ENCODE assay signal across 1 cellular context in the genomic region with DNA sequence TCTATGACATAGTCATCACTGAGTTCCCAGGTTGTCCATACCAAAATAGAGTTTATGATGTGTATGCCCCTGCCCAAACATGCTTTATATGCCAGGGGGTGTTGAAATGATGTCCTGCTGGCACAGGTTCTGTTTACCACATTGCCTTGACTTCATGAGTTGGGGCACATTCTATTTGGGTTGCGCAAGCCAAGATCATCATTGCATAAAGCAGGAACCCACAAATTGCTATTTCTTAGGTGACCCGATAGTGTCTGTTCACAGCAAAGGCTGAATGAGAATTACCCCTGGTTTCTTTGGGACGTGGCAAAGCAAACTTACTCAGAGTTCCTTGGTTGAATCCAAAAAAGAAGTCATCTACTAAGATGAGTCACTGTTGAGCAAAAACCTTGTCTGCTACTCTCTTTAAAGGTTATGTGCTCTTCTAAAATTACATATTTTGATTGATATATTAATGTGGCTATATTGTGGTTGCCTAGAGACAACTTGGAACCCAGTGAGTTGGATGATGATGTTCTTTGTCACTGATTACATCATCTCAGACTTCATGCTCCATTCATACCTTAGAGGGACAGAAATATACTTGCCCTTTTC.
A peak's percentile ranks its signal among the peaks of the same experiment; 100 is the strongest.
TF ChIP-seq lines count a peak whose summit lies in the region.

No MANE protein-coding gene starts in this region.

TF ChIP-seq in H1, 55 proteins besides CTCF, POLR2A, EP300 and RAD21 (continued from another document):
- TF ChIP-seq, protein P1, sequence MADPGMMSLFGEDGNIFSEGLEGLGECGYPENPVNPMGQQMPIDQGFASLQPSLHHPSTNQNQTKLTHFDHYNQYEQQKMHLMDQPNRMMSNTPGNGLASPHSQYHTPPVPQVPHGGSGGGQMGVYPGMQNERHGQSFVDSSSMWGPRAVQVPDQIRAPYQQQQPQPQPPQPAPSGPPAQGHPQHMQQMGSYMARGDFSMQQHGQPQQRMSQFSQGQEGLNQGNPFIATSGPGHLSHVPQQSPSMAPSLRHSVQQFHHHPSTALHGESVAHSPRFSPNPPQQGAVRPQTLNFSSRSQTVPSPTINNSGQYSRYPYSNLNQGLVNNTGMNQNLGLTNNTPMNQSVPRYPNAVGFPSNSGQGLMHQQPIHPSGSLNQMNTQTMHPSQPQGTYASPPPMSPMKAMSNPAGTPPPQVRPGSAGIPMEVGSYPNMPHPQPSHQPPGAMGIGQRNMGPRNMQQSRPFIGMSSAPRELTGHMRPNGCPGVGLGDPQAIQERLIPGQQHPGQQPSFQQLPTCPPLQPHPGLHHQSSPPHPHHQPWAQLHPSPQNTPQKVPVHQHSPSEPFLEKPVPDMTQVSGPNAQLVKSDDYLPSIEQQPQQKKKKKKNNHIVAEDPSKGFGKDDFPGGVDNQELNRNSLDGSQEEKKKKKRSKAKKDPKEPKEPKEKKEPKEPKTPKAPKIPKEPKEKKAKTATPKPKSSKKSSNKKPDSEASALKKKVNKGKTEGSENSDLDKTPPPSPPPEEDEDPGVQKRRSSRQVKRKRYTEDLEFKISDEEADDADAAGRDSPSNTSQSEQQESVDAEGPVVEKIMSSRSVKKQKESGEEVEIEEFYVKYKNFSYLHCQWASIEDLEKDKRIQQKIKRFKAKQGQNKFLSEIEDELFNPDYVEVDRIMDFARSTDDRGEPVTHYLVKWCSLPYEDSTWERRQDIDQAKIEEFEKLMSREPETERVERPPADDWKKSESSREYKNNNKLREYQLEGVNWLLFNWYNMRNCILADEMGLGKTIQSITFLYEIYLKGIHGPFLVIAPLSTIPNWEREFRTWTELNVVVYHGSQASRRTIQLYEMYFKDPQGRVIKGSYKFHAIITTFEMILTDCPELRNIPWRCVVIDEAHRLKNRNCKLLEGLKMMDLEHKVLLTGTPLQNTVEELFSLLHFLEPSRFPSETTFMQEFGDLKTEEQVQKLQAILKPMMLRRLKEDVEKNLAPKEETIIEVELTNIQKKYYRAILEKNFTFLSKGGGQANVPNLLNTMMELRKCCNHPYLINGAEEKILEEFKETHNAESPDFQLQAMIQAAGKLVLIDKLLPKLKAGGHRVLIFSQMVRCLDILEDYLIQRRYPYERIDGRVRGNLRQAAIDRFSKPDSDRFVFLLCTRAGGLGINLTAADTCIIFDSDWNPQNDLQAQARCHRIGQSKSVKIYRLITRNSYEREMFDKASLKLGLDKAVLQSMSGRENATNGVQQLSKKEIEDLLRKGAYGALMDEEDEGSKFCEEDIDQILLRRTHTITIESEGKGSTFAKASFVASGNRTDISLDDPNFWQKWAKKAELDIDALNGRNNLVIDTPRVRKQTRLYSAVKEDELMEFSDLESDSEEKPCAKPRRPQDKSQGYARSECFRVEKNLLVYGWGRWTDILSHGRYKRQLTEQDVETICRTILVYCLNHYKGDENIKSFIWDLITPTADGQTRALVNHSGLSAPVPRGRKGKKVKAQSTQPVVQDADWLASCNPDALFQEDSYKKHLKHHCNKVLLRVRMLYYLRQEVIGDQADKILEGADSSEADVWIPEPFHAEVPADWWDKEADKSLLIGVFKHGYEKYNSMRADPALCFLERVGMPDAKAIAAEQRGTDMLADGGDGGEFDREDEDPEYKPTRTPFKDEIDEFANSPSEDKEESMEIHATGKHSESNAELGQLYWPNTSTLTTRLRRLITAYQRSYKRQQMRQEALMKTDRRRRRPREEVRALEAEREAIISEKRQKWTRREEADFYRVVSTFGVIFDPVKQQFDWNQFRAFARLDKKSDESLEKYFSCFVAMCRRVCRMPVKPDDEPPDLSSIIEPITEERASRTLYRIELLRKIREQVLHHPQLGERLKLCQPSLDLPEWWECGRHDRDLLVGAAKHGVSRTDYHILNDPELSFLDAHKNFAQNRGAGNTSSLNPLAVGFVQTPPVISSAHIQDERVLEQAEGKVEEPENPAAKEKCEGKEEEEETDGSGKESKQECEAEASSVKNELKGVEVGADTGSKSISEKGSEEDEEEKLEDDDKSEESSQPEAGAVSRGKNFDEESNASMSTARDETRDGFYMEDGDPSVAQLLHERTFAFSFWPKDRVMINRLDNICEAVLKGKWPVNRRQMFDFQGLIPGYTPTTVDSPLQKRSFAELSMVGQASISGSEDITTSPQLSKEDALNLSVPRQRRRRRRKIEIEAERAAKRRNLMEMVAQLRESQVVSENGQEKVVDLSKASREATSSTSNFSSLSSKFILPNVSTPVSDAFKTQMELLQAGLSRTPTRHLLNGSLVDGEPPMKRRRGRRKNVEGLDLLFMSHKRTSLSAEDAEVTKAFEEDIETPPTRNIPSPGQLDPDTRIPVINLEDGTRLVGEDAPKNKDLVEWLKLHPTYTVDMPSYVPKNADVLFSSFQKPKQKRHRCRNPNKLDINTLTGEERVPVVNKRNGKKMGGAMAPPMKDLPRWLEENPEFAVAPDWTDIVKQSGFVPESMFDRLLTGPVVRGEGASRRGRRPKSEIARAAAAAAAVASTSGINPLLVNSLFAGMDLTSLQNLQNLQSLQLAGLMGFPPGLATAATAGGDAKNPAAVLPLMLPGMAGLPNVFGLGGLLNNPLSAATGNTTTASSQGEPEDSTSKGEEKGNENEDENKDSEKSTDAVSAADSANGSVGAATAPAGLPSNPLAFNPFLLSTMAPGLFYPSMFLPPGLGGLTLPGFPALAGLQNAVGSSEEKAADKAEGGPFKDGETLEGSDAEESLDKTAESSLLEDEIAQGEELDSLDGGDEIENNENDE (IDR thresholded peaks at IDR 0.05; ENCODE audit: insufficient replicate concordance, low read length) = no peak
- no peak for TF ChIP-seq RFX5 (IDR thresholded peaks at IDR 0.05; ENCODE audit: borderline replicate concordance, low read depth, low read length)
- no peak for TF ChIP-seq CHD2 (IDR thresholded peaks at IDR 0.05; ENCODE audit: low read length)
- TF ChIP-seq HDAC6 (IDR thresholded peaks at IDR 0.05; ENCODE audit: low read depth, low read length) = no peak
- TF ChIP-seq CEBPB (IDR thresholded peaks at IDR 0.05; ENCODE audit: low read depth, low read length) = peak; percentile 40; the same call in 1 of the 2 replicates
